Comparison of ENCODE assay signal across 1 cellular context in genomic region chr11:1172729-1173117, GRCh38.
TF ChIP-seq lines count a peak whose summit lies in the region.

No MANE protein-coding gene starts in this region.

TF ChIP-seq in HEK293, 187 proteins besides CTCF, POLR2A, EP300 and RAD21 (continued from another document):
- TF ChIP-seq WT1 (tag by site-specific recombination; IDR thresholded peaks at IDR 0.05) (no peak), ZBTB26 (tag by site-specific recombination; optimal IDR thresholded peaks at IDR 0.05) (no peak), ZXDB (tag by site-specific recombination; IDR thresholded peaks at IDR 0.05) (no peak), ZFP41 (tag by site-specific recombination; IDR thresholded peaks at IDR 0.05; ENCODE audit: borderline replicate concordance) (no peak), ZSCAN18 (tag by site-specific recombination; IDR thresholded peaks at IDR 0.05) (no peak), ZNF366 (tag by site-specific recombination; conservative IDR thresholded peaks at IDR 0.05) (0 out of 2 replicates have a peak, but pooled peaks have one; percentile 19), EGR2 (tag by site-specific recombination; IDR thresholded peaks at IDR 0.05; ENCODE audit: low read depth) (peak; percentile 92), ZNF843 (tag by site-specific recombination; IDR thresholded peaks at IDR 0.05) (no peak), ZNF112 (tag by site-specific recombination; IDR thresholded peaks at IDR 0.05) (no peak), ZFHX2 (tag by site-specific recombination; conservative IDR thresholded peaks at IDR 0.05) (peak; percentile 89)
